In the genomic region with DNA sequence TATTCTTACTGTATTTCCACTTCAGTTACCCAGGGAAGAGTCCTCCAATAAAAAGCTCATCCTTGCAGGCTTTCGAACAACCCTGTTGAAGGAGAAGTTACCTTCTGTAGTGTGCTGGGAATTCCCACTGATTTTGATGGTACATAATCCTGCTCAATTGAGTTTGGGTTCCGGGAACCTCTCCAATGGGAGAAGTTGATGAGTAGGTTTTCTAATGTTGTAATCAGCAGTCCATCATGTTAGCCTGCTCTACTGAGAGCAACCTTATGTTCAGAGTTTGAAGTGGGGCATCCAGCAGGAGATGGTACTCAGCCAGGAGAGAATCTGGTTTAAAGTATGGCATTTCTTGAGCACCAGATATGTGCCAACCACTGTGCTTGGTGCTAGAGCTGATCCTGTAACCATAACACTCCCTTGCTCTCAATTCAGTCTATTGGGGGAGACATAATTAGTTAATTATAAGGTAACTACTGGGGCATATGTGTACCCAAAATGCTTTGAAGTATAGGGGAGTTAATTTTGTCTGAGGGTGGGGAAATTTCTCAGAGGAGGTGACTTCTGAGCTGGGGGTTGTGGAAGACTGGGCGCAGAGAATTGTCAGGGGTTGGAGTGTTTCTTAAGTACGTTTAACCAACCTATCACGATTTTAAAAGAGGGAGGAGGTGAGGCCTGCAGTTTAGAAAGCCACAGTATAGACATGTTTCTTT, we compare ENCODE assay signal across 8 cellular contexts. TPM values are rescaled to one million over a fixed set of nuclear protein-coding genes. Genes with fewer than 3 reads are reported as not detected.
DNase-seq lines count a peak whose midpoint lies in the region; ATAC-seq and TF ChIP-seq lines count a peak whose summit lies in the region.

No MANE protein-coding gene starts in this region.

- peaks cover 60% of the 10 kb centered on the region for H3K4me1 Mint-ChIP-seq in T-helper 17 cell

- no peaks in the 10 kb centered on the region for H3K36me3 ChIP-seq in stomach

- TF ChIP-seq POLR2A in stomach (IDR thresholded peaks at IDR 0.05): no peak

- H3K4me3 ChIP-seq in right cardiac atrium (ENCODE audit: low read length) (peak overlapping the region; percentile 60), stomach (peak overlapping the region; percentile 87 to 96 (median 90))

- intact Hi-C loops in right cardiac atrium (cut with DNase I): no loop called here
- intact Hi-C loops in stomach (cut with DNase I; ENCODE audit: low total_unique reads): no loop called here

- TF ChIP-seq EP300 in stomach (IDR thresholded peaks at IDR 0.05): no peak

- H3K36me3 Mint-ChIP-seq in T-helper 17 cell (ENCODE audit: low read depth): peaks cover 6% of the 10 kb centered on the region

- H3K4me3 Mint-ChIP-seq in T-helper 17 cell: peak overlapping the region; percentile 95

- H3K4me1 ChIP-seq in right cardiac atrium (ENCODE audit: control insufficient read depth, insufficient read depth, low read length) (peaks cover 13% of the 10 kb centered on the region), stomach (peaks cover 42 to 66% (median 55%) of the 10 kb centered on the region in 4 donors)

- H3K9me3 ChIP-seq in T-helper 17 cell (ENCODE audit: control insufficient read depth, low read length, poor library complexity, severe bottlenecking): no peaks in the 10 kb centered on the region
- H3K9me3 ChIP-seq in right cardiac atrium (ENCODE audit: control insufficient read depth, low read length): no peaks in the 10 kb centered on the region
- no peaks in the 10 kb centered on the region for H3K9me3 ChIP-seq in stomach

- H3K27me3 ChIP-seq in right cardiac atrium (ENCODE audit: control insufficient read depth, insufficient read depth) (no peaks in the 10 kb centered on the region), stomach (no peaks in the 10 kb centered on the region)

- peak; percentile 38 for DNase-seq in NCI-H82 (lab: John Stamatoyannopoulos, UW)
- DNase-seq in NCI-H82 treated with DMSO at 0.1 percent for 48 hours (lab: John Stamatoyannopoulos, UW; ENCODE audit: unreplicated experiment): no peak
- no peak for DNase-seq in T-helper 17 cell
- DNase-seq in right cardiac atrium: no peak
- DNase-seq in stomach: no peak
- DNase-seq in stimulated activated CD4-positive, alpha-beta T cell treated with anti-CD3 and anti-CD28 coated beads, Interleukin-4, amount 100 ng/mL, for 1 hour: no peak
- DNase-seq in GM13976 (ENCODE audit: low spot score): no peak
- no peak for DNase-seq in Kasumi-1 (lab: John Stamatoyannopoulos, UW)

- ATAC-seq in T-helper 17 cell (no peak), right cardiac atrium (no peak)

- no peaks in the 10 kb centered on the region for H3K27me3 Mint-ChIP-seq in T-helper 17 cell

- 43% methylated on average over 5 of the region's 5 CpGs for WGBS in right cardiac atrium
- 45 to 52% (median 49%) methylated on average over 5 of the region's 5 CpGs for WGBS in stomach, 5 donors

- peak overlapping the region; percentile 96 for H3K27ac Mint-ChIP-seq in T-helper 17 cell

- TF ChIP-seq CTCF in stomach (IDR thresholded peaks at IDR 0.05) (peak in 1 of 7 experiments; percentile 3), GM13976 (IDR thresholded peaks at IDR 0.05; ENCODE audit: borderline replicate concordance, control extremely low read depth, extremely low read depth, insufficient read depth, missing control alignments) (no peak)

- in situ Hi-C loops in GM13976 (cut with MboI; ENCODE audit: low sequenced_read_pairs, unreplicated experiment): no loop called here

- H3K27ac ChIP-seq in right cardiac atrium (ENCODE audit: low read length) (no peak overlapping the region), stomach (peak overlapping the region in 4 of 5 donors; percentile 96 to 99 (median 98))

RNA-seq across cellular contexts. Expression of a gene that starts 2.1 kb away (rescaled TPM):
- 10 to 100 TPM; 37.4 to 44.4 TPM for total RNA-seq in T-helper 17 cell
- 10 to 100 TPM; 24.6 to 30.7 (median 28.8) TPM for total RNA-seq in right cardiac atrium
- 16.7 TPM for polyA plus RNA-seq in right cardiac atrium
- total RNA-seq in stomach: 10 to 100 TPM; 14.8 to 46.2 (median 19.6) TPM
- polyA plus RNA-seq in stomach: 10 to 100 TPM; 18.0 to 24.0 (median 23.8) TPM
